Comparison of ENCODE assay signal across 1 cellular context in the genomic region with DNA sequence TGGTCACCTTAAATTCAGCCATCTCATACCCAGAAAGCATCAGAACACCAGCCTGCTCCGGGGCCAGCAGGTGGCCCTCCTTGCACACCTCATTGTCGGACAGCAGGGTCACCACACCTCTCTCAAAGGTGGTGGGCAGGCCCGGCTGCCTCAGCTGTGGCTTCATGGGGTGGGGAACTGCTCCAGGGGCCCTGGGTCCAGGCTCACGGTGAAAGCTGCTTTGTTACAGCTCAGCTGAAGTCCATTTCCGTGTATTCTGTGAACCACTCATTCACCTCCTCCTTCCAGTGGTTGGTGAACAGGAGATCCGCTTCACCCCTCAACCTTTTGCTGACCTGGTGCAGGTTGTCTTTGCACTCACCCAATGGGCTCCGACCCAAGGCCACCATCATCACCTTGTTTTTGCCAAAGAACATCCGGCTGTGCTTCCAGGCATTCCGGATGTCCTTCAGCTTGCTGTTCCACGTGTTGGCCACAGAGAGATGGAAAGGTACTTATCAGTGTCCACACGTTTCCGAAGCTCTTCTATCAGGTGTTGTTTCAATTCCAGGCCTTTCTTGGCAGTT.
TF ChIP-seq lines count a peak whose summit lies in the region.

No MANE protein-coding gene starts in this region.

TF ChIP-seq in HepG2, 621 proteins besides CTCF, POLR2A, EP300 and RAD21 (continued from another document):
- TF ChIP-seq ZNF18 (CRISPR knock-in tag; IDR thresholded peaks at IDR 0.05; ENCODE audit: insufficient replicate concordance) (peak; percentile 82), ZNF343 (CRISPR knock-in tag; IDR thresholded peaks at IDR 0.05) (no peak), ZNF883 (CRISPR knock-in tag; IDR thresholded peaks at IDR 0.05; ENCODE audit: not compliant biosample characterization) (peak; percentile 68), SRY (CRISPR knock-in tag; IDR thresholded peaks at IDR 0.05) (peak; percentile 43; the same call in 1 of the 2 replicates), ZBTB4 (CRISPR knock-in tag; IDR thresholded peaks at IDR 0.05; ENCODE audit: borderline replicate concordance) (no peak), ZIK1 (CRISPR knock-in tag; IDR thresholded peaks at IDR 0.05; ENCODE audit: borderline replicate concordance, low read depth) (no peak), ELF4 (CRISPR knock-in tag; IDR thresholded peaks at IDR 0.05; ENCODE audit: borderline replicate concordance) (no peak), NKX3-1 (CRISPR knock-in tag; IDR thresholded peaks at IDR 0.05) (no peak), POLR2AphosphoS5 (IDR thresholded peaks at IDR 0.05; ENCODE audit: low read depth, low read length) (peak; percentile 30; the same call in 1 of the 2 replicates), ZNF367 (CRISPR knock-in tag; IDR thresholded peaks at IDR 0.05; ENCODE audit: borderline replicate concordance) (no peak), ARHGAP35 (CRISPR knock-in tag; IDR thresholded peaks at IDR 0.05; ENCODE audit: borderline replicate concordance) (no peak; the same call in 1 of the 2 replicates), ZNF256 (CRISPR knock-in tag; conservative IDR thresholded peaks at IDR 0.05) (no peak), RARG (CRISPR knock-in tag; IDR thresholded peaks at IDR 0.05; ENCODE audit: low read depth) (no peak), SRF (IDR thresholded peaks at IDR 0.05; ENCODE audit: low read depth, low read length) (no peak), TBX2 (CRISPR knock-in tag; IDR thresholded peaks at IDR 0.05; ENCODE audit: borderline replicate concordance) (peak; percentile 83; the same call in 1 of the 2 replicates), NAIF1 (CRISPR knock-in tag; IDR thresholded peaks at IDR 0.05; ENCODE audit: borderline replicate concordance) (no peak)
TF ChIP-seq in HepG2: peak in this region for 199.
